Comparison of ENCODE assay signal across 34 cellular contexts in genomic region chr12:117490130-117490529, GRCh38.
"Had no signal": no experiment of that assay in that cellular context is flagged by ENCODE, and none has a peak within 500 bp of the region (broad histone marks: within the 10 kb centered on the region; RNA-seq: fewer than 3 reads in every experiment).

No MANE protein-coding gene starts in this region.

- FAIRE-seq: astrocyte, bronchial epithelial cell had no signal

- H3K36me3 ChIP-seq: adrenal gland, ascending aorta, brain microvascular endothelial cell, breast epithelium, cardiac muscle cell had no signal

- ATAC-seq: activated naive CD4-positive, alpha-beta T cell treated with anti-CD3 and anti-CD28 coated beads, Interleukin-2, amount 50 U/mL, for 72 hours; activated naive CD8-positive, alpha-beta T cell treated with anti-CD3 and anti-CD28 coated beads, Interleukin-2, amount 50 U/mL, for 24 hours; activated T-cell treated with anti-CD3 and anti-CD28 coated beads, Interleukin-2, amount 50 U/mL, for 4 hours; activated T-cell treated with anti-CD3 and anti-CD28 coated beads, Interleukin-2, amount 50 U/mL, for 72 hours; activated T-helper 17 cell treated with anti-CD3 and anti-CD28 coated beads, Interleukin-2, amount 50 U/mL, for 72 hours; body of pancreas had no signal

- H3K4me1 ChIP-seq: ascending aorta, breast epithelium had no signal

- H3K27ac ChIP-seq: adrenal gland, ascending aorta, body of pancreas, brain microvascular endothelial cell, breast epithelium, cardiac muscle cell had no signal

- H3K27me3 ChIP-seq: adrenal gland, ascending aorta, body of pancreas, brain microvascular endothelial cell, breast epithelium, cardiac muscle cell had no signal

- H3K4me3 ChIP-seq: adrenal gland, ascending aorta, body of pancreas, breast epithelium, cardiac muscle cell had no signal

- DNase-seq: activated effector memory CD4-positive, alpha-beta T cell treated with anti-CD3 and anti-CD28 coated beads, Interleukin-2, amount 50 U/mL, for 16 hours; activated effector memory CD4-positive, alpha-beta T cell treated with Interleukin-2 at 50 U/mL for 16 hours; activated gamma-delta T cell; activated gamma-delta T cell treated with Interleukin-2 at 50 U/mL for 16 hours; activated naive CD4-positive, alpha-beta T cell; activated naive CD4-positive, alpha-beta T cell treated with anti-CD3 and anti-CD28 coated beads for 36 hours; activated naive CD4-positive, alpha-beta T cell treated with anti-CD3 and anti-CD28 coated beads, Interleukin-2, amount 10 ng/mL, durations not matched to agents 7 days and 5 days; activated naive CD4-positive, alpha-beta T cell treated with anti-CD3 and anti-CD28 coated beads, Interleukin-2, amount 50 U/mL, for 16 hours; activated naive CD4-positive, alpha-beta T cell treated with Interleukin-2 at 50 U/mL for 16 hours; activated naive CD8-positive, alpha-beta T cell treated with anti-CD3 and anti-CD28 coated beads for 36 hours; activated naive CD8-positive, alpha-beta T cell treated with anti-CD3 and anti-CD28 coated beads, Interleukin-2, amount 10 ng/mL, durations not matched to agents 7 days and 5 days; activated naive CD8-positive, alpha-beta T cell treated with anti-CD3 and anti-CD28 coated beads, Interleukin-2, amount 50 U/mL, for 24 hours; activated T-cell treated with anti-CD3 and anti-CD28 coated beads, Interleukin-2, amount 50 U/mL, for 1 hour; activated T-cell treated with anti-CD3 and anti-CD28 coated beads, Interleukin-2, amount 50 U/mL, for 24 hours; activated T-cell treated with anti-CD3 and anti-CD28 coated beads, Interleukin-2, amount 50 U/mL, for 4 hours; activated T-cell treated with anti-CD3 and anti-CD28 coated beads, Interleukin-2, amount 50 U/mL, for 48 hours; activated T-cell treated with anti-CD3 and anti-CD28 coated beads, Interleukin-2, amount 50 U/mL, for 72 hours; adrenal gland; amniotic stem cell; amygdala; anterior cingulate cortex; aorta; body of pancreas; brain microvascular endothelial cell; caudate nucleus; central memory CD4-positive, alpha-beta T cell; cerebellar nuclear complex had no signal

- H3K9me3 ChIP-seq: adrenal gland, ascending aorta, body of pancreas, breast epithelium had no signal
